In genomic region chr11:1888347-1888753, GRCh38 we compare ENCODE assay signal across 14 cellular contexts. TPM values are rescaled to one million over a fixed set of nuclear protein-coding genes. Genes with fewer than 3 reads are reported as not detected.
DNase-seq lines count a peak whose midpoint lies in the region; ATAC-seq, FAIRE-seq and TF ChIP-seq lines count a peak whose summit lies in the region.
"Had no signal": no experiment of that assay in that cellular context is flagged by ENCODE, and none has a peak within 500 bp of the region (broad histone marks: within the 10 kb centered on the region; RNA-seq: fewer than 3 reads in every experiment).

No MANE protein-coding gene starts in this region.

- H3K9me2 ChIP-seq in MM.1S (replicated peaks; ENCODE audit: insufficient read depth, low read length): no peaks in the 10 kb centered on the region

- no peak for FAIRE-seq in GM12891 (lab: Jason Lieb, UNC)

- H3K4me3 Mint-ChIP-seq in CD4-positive, CD25-positive, alpha-beta regulatory T cell: peak overlapping the region; percentile 50 to 81 (median 74)
- H3K4me3 Mint-ChIP-seq in activated naive CD8-positive, alpha-beta T cell treated with anti-CD3 and anti-CD28 coated beads, Interleukin-2, amount 10 ng/mL, durations not matched to agents 7 days and 5 days: peak overlapping the region; percentile 76
- no peak overlapping the region for H3K4me3 Mint-ChIP-seq in osteocyte (ENCODE audit: unreplicated experiment)

- no peak for TF ChIP-seq POLR2A in GM12891 (IDR thresholded peaks at IDR 0.05; ENCODE audit: low read depth, low read length)

- no peak overlapping the region for H2BK120ac ChIP-seq in neuronal stem cell (ENCODE audit: low read depth, low read length)

- H4K20me1 ChIP-seq in MM.1S (ENCODE audit: insufficient read depth, low read length): no peaks in the 10 kb centered on the region

- TF ChIP-seq CTCF in MM.1S (IDR thresholded peaks at IDR 0.05; ENCODE audit: low read length) (no peak), osteocyte (IDR thresholded peaks at IDR 0.05) (no peak)

- H3K9me3 Mint-ChIP-seq in CD4-positive, CD25-positive, alpha-beta regulatory T cell: no peaks in the 10 kb centered on the region
- peaks cover 3% of the 10 kb centered on the region for H3K9me3 Mint-ChIP-seq in activated naive CD8-positive, alpha-beta T cell treated with anti-CD3 and anti-CD28 coated beads, Interleukin-2, amount 10 ng/mL, durations not matched to agents 7 days and 5 days
- no peaks in the 10 kb centered on the region for H3K9me3 Mint-ChIP-seq in osteocyte (ENCODE audit: unreplicated experiment)

- peak overlapping the region; percentile 84 to 90 (median 90) for H3K27ac Mint-ChIP-seq in CD4-positive, CD25-positive, alpha-beta regulatory T cell
- H3K27ac Mint-ChIP-seq in activated naive CD8-positive, alpha-beta T cell treated with anti-CD3 and anti-CD28 coated beads, Interleukin-2, amount 10 ng/mL, durations not matched to agents 7 days and 5 days: peak overlapping the region; percentile 90
- H3K27ac Mint-ChIP-seq in osteocyte (ENCODE audit: unreplicated experiment): no peak overlapping the region

- no CpG with 5 or more reads among the region's 9 CpGs for WGBS in neuronal stem cell (ENCODE audit: extremely low coverage in 2 of 2, insufficient read length in 2 of 2, insufficient replicate concordance in 1 of 2), 2 donors

- H2BK12ac ChIP-seq in neuronal stem cell (ENCODE audit: low read length): peak overlapping the region; percentile 90

- H3K9ac ChIP-seq in neuronal stem cell (ENCODE audit: low read depth, low read length, poor library complexity) (peak overlapping the region; percentile 72), MM.1S (ENCODE audit: low read length) (no peak overlapping the region)

- no peaks in the 10 kb centered on the region for H3K9me3 ChIP-seq in CD4-positive, CD25-positive, alpha-beta regulatory T cell (ENCODE audit: control insufficient read depth in 2 of 2, low read length in 2 of 2)
- H3K9me3 ChIP-seq in neuronal stem cell (replicated peaks in 1 of 2; ENCODE audit: control insufficient read depth in 2 of 2, insufficient read depth in 1 of 2, low read depth in 1 of 2, low read length in 2 of 2) (no peaks in the 10 kb centered on the region), MM.1S (replicated peaks; ENCODE audit: insufficient read depth, low read length) (no peaks in the 10 kb centered on the region)

- no peaks in the 10 kb centered on the region for H3K27me3 ChIP-seq in CD4-positive, CD25-positive, alpha-beta regulatory T cell (ENCODE audit: control insufficient read depth, insufficient read depth, low read length)
- H3K27me3 ChIP-seq in neuronal stem cell (ENCODE audit: control insufficient read depth in 3 of 3, insufficient read depth in 3 of 3, low read depth in 1 of 3, low read length in 3 of 3): peaks cover 0 to 26% (median 5%) of the 10 kb centered on the region in 3 experiments
- no peaks in the 10 kb centered on the region; the same call in 1 of the 2 replicates for H3K27me3 ChIP-seq in MM.1S (replicated peaks; ENCODE audit: insufficient read depth, low read length)

- peak overlapping the region; percentile 53 for H2AK5ac ChIP-seq in neuronal stem cell (ENCODE audit: low read depth, low read length)

- H3K27ac ChIP-seq in CD4-positive, CD25-positive, alpha-beta regulatory T cell (ENCODE audit: insufficient read depth, low read length, poor library complexity, severe bottlenecking): peak overlapping the region; percentile 68
- H3K27ac ChIP-seq in neuronal stem cell (replicated peaks; ENCODE audit: low read length) (no peak overlapping the region), MM.1S (ENCODE audit: low read length) (no peak overlapping the region)
- H3K27ac ChIP-seq: foreskin keratinocyte had no signal

- ATAC-seq in CD4-positive, CD25-positive, alpha-beta regulatory T cell (ENCODE audit: low read depth in 2 of 2): no peak
- ATAC-seq in activated naive CD8-positive, alpha-beta T cell treated with anti-CD3 and anti-CD28 coated beads, Interleukin-2, amount 10 ng/mL, durations not matched to agents 7 days and 5 days (ENCODE audit: low read depth): no peak
- no peak for ATAC-seq in HG03175 (IDR thresholded peaks at IDR 0.05; ENCODE audit: unreplicated experiment)
- ATAC-seq: foreskin keratinocyte had no signal

- H3K4me1 Mint-ChIP-seq in CD4-positive, CD25-positive, alpha-beta regulatory T cell: peaks cover 0 to 46% (median 15%) of the 10 kb centered on the region in 4 donors
- peaks cover 29% of the 10 kb centered on the region for H3K4me1 Mint-ChIP-seq in activated naive CD8-positive, alpha-beta T cell treated with anti-CD3 and anti-CD28 coated beads, Interleukin-2, amount 10 ng/mL, durations not matched to agents 7 days and 5 days
- H3K4me1 Mint-ChIP-seq in osteocyte (ENCODE audit: unreplicated experiment): peaks cover 2% of the 10 kb centered on the region

- H3K23ac ChIP-seq in neuronal stem cell (ENCODE audit: low read depth, low read length, poor library complexity): peak overlapping the region; percentile 60

- peak overlapping the region; percentile 72 for H4K91ac ChIP-seq in neuronal stem cell (ENCODE audit: low read depth, low read length, poor library complexity)

- H3K4me1 ChIP-seq in CD4-positive, CD25-positive, alpha-beta regulatory T cell (ENCODE audit: control insufficient read depth, insufficient read depth, low read length, poor library complexity, severe bottlenecking): peaks cover 37% of the 10 kb centered on the region
- no peaks in the 10 kb centered on the region for H3K4me1 ChIP-seq in neuronal stem cell (ENCODE audit: control insufficient read depth in 2 of 2, insufficient read depth in 1 of 2, low read depth in 1 of 2, low read length in 2 of 2)
- no peaks in the 10 kb centered on the region for H3K4me1 ChIP-seq in MM.1S (ENCODE audit: low read length)
- H3K4me1 ChIP-seq: foreskin keratinocyte had no signal

- H2BK5ac ChIP-seq in neuronal stem cell (ENCODE audit: low read length): peak overlapping the region; percentile 90

- POLR2A ChIA-PET in activated naive CD8-positive, alpha-beta T cell treated with anti-CD3 and anti-CD28 coated beads, Interleukin-2, amount 10 ng/mL, durations not matched to agents 7 days and 5 days (lab: Charles Lee): interaction anchor here (0.9 to 6.4 kb wide), 4 partner anchors 29 to 61 kb away, joined by 3 to 68 read pairs (median 17); partner anchors contain the start of gene LSP1

- H2AFZ ChIP-seq in neuronal stem cell (ENCODE audit: low read length) (no peak overlapping the region), MM.1S (ENCODE audit: low read length) (no peak overlapping the region)

- peak overlapping the region; percentile 82 for H3K14ac ChIP-seq in neuronal stem cell (ENCODE audit: low read length)

- H3K18ac ChIP-seq in neuronal stem cell (ENCODE audit: low read length): peak overlapping the region; percentile 38

- no peaks in the 10 kb centered on the region for H3K79me2 ChIP-seq in MM.1S (ENCODE audit: low read length)

- no peak overlapping the region for H3K4me3 ChIP-seq in CD4-positive, CD25-positive, alpha-beta regulatory T cell (ENCODE audit: low read depth, low read length)
- H3K4me3 ChIP-seq in neuronal stem cell (ENCODE audit: low read length in 2 of 2): no peak overlapping the region
- no peak overlapping the region for H3K4me3 ChIP-seq in MM.1S (ENCODE audit: low read length)

- no peak for DNase-seq in CD4-positive, CD25-positive, alpha-beta regulatory T cell
- DNase-seq in GM12891 (ENCODE audit: insufficient read length, low spot score) (no peak), neuronal stem cell (ENCODE audit: low spot score) (no peak), MM.1S (no peak), osteocyte (ENCODE audit: extremely low spot score, unreplicated experiment) (no peak)
- no peak for DNase-seq in activated naive CD8-positive, alpha-beta T cell treated with anti-CD3 and anti-CD28 coated beads, Interleukin-2, amount 10 ng/mL, durations not matched to agents 7 days and 5 days
- DNase-seq: Calu3; effector CD8-positive, alpha-beta T cell; foreskin keratinocyte; NCI-H1436; NCI-H524 treated with DMSO at 0.1 percent for 48 hours; substantia nigra had no signal

- H4K8ac ChIP-seq in neuronal stem cell (ENCODE audit: low read depth, low read length): no peak overlapping the region

- peak overlapping the region; percentile 94 for H2BK15ac ChIP-seq in neuronal stem cell (ENCODE audit: low read length)

- H3K36me3 Mint-ChIP-seq in CD4-positive, CD25-positive, alpha-beta regulatory T cell: peaks cover 3% of the 10 kb centered on the region
- H3K36me3 Mint-ChIP-seq in activated naive CD8-positive, alpha-beta T cell treated with anti-CD3 and anti-CD28 coated beads, Interleukin-2, amount 10 ng/mL, durations not matched to agents 7 days and 5 days: peaks cover 28% of the 10 kb centered on the region
- H3K36me3 Mint-ChIP-seq in osteocyte (ENCODE audit: unreplicated experiment): peaks cover 7% of the 10 kb centered on the region

- H3K36me3 ChIP-seq in CD4-positive, CD25-positive, alpha-beta regulatory T cell (ENCODE audit: control insufficient read depth, insufficient read depth, low read length): peaks cover 42% of the 10 kb centered on the region
- no peaks in the 10 kb centered on the region for H3K36me3 ChIP-seq in neuronal stem cell (replicated peaks in 1 of 2; ENCODE audit: control insufficient read depth in 2 of 2, insufficient read depth in 2 of 2, low read length in 2 of 2)
- H3K36me3 ChIP-seq in MM.1S (replicated peaks; ENCODE audit: insufficient read depth, low read length): no peaks in the 10 kb centered on the region; the same call in 1 of the 2 replicates

- H3K4ac ChIP-seq in neuronal stem cell (ENCODE audit: low read length): no peak overlapping the region

- H3K4me2 ChIP-seq in neuronal stem cell (ENCODE audit: insufficient read depth, low read length, poor library complexity, severe bottlenecking) (no peak overlapping the region), MM.1S (ENCODE audit: low read depth, low read length) (no peak overlapping the region)

- H3K27me3 Mint-ChIP-seq in CD4-positive, CD25-positive, alpha-beta regulatory T cell: no peaks in the 10 kb centered on the region
- no peaks in the 10 kb centered on the region for H3K27me3 Mint-ChIP-seq in activated naive CD8-positive, alpha-beta T cell treated with anti-CD3 and anti-CD28 coated beads, Interleukin-2, amount 10 ng/mL, durations not matched to agents 7 days and 5 days
- no peaks in the 10 kb centered on the region for H3K27me3 Mint-ChIP-seq in osteocyte (ENCODE audit: unreplicated experiment)

- no peaks in the 10 kb centered on the region for H3F3A ChIP-seq in MM.1S (ENCODE audit: insufficient read depth, low read length)

- no peaks in the 10 kb centered on the region for H3K79me1 ChIP-seq in neuronal stem cell (ENCODE audit: low read depth, low read length)

RNA-seq across cellular contexts. Expression of gene PRR33, which starts 3.3 kb away (rescaled TPM):
- not detected for total RNA-seq in CD4-positive, CD25-positive, alpha-beta regulatory T cell
- under 1 TPM in 3 of 4 donors, not detected in 1; 0.06 to 0.09 (median 0.08) TPM for polyA plus RNA-seq in CD4-positive, CD25-positive, alpha-beta regulatory T cell
- polyA plus RNA-seq in GM12891 (2012; ENCODE audit: low read depth, missing spikeins): 5.7 TPM
- total RNA-seq in activated naive CD8-positive, alpha-beta T cell treated with anti-CD3 and anti-CD28 coated beads, Interleukin-2, amount 10 ng/mL, durations not matched to agents 7 days and 5 days: not detected
- polyA plus RNA-seq in neuronal stem cell (2013, experiment 1 of 2): not detected
- polyA plus RNA-seq in neuronal stem cell (2013, experiment 2 of 2): not detected
- total RNA-seq in osteocyte: not detected in 2 replicates
- total RNA-seq: Calu3, foreskin keratinocyte, RPMI7951 had no signal
- polyA plus RNA-seq: foreskin keratinocyte had no signal

RNA-seq across cellular contexts. Expression of gene TNNT3, which starts 31.2 kb away (rescaled TPM):
- total RNA-seq in CD4-positive, CD25-positive, alpha-beta regulatory T cell: 19.4 TPM
- 1 to 10 TPM in 1 of 4 donors, not detected in 3; 1.6 TPM for polyA plus RNA-seq in CD4-positive, CD25-positive, alpha-beta regulatory T cell
- polyA plus RNA-seq in GM12891 (2012; ENCODE audit: low read depth, missing spikeins): 1.5 TPM
- total RNA-seq in activated naive CD8-positive, alpha-beta T cell treated with anti-CD3 and anti-CD28 coated beads, Interleukin-2, amount 10 ng/mL, durations not matched to agents 7 days and 5 days: 10 to 100 TPM; 13.7 to 16.7 TPM
- polyA plus RNA-seq in neuronal stem cell (2013, experiment 1 of 2): 0.49 TPM
- 0.32 TPM for polyA plus RNA-seq in neuronal stem cell (2013, experiment 2 of 2)
- total RNA-seq in osteocyte: 2.6 and 4.4 TPM in 2 replicates
- total RNA-seq: Calu3, foreskin keratinocyte, RPMI7951 had no signal
- polyA plus RNA-seq: foreskin keratinocyte had no signal

RNA-seq across cellular contexts. Expression of gene LSP1, which starts 35.5 kb away (rescaled TPM):
- 453 TPM for total RNA-seq in CD4-positive, CD25-positive, alpha-beta regulatory T cell
- 100 to 1,000 TPM; 381 to 514 (median 444) TPM for polyA plus RNA-seq in CD4-positive, CD25-positive, alpha-beta regulatory T cell
- polyA plus RNA-seq in GM12891 (2012; ENCODE audit: low read depth, missing spikeins): 602 TPM
- total RNA-seq in activated naive CD8-positive, alpha-beta T cell treated with anti-CD3 and anti-CD28 coated beads, Interleukin-2, amount 10 ng/mL, durations not matched to agents 7 days and 5 days: 100 to 1,000 TPM; 438 to 453 TPM
- polyA plus RNA-seq in neuronal stem cell (2013, experiment 1 of 2): 0.13 TPM
- polyA plus RNA-seq in neuronal stem cell (2013, experiment 2 of 2): 0.73 TPM
- 26.9 and 29.5 TPM in 2 replicates for total RNA-seq in osteocyte
- total RNA-seq: Calu3 had no signal

RNA-seq across cellular contexts. Expression of gene TNNI2, which starts 49.6 kb away (rescaled TPM):
- total RNA-seq in CD4-positive, CD25-positive, alpha-beta regulatory T cell: not detected
- not detected for polyA plus RNA-seq in CD4-positive, CD25-positive, alpha-beta regulatory T cell
- 0.46 TPM for polyA plus RNA-seq in GM12891 (2012; ENCODE audit: low read depth, missing spikeins)
- under 1 TPM in 1 of 2 experiments, not detected in 1; 0.67 TPM for total RNA-seq in activated naive CD8-positive, alpha-beta T cell treated with anti-CD3 and anti-CD28 coated beads, Interleukin-2, amount 10 ng/mL, durations not matched to agents 7 days and 5 days
- polyA plus RNA-seq in neuronal stem cell (2013, experiment 1 of 2): 0.13 TPM
- not detected for polyA plus RNA-seq in neuronal stem cell (2013, experiment 2 of 2)
- 1.0 and 1.1 TPM in 2 replicates for total RNA-seq in osteocyte

RNA-seq across cellular contexts. Expression of gene SYT8, which starts 53.6 kb away (rescaled TPM):
- not detected for total RNA-seq in CD4-positive, CD25-positive, alpha-beta regulatory T cell
- not detected for polyA plus RNA-seq in CD4-positive, CD25-positive, alpha-beta regulatory T cell
- 0.60 TPM for polyA plus RNA-seq in GM12891 (2012; ENCODE audit: low read depth, missing spikeins)
- not detected for total RNA-seq in activated naive CD8-positive, alpha-beta T cell treated with anti-CD3 and anti-CD28 coated beads, Interleukin-2, amount 10 ng/mL, durations not matched to agents 7 days and 5 days
- polyA plus RNA-seq in neuronal stem cell (2013, experiment 1 of 2): not detected
- not detected for polyA plus RNA-seq in neuronal stem cell (2013, experiment 2 of 2)
- 5.0 and 6.2 TPM in 2 replicates for total RNA-seq in osteocyte
- total RNA-seq: RPMI7951 had no signal

Comparison
In these comparisons a context has a peak if more than half of its experiments do, and no peak if none do; other contexts are left out.
1. RNA of gene LSP1, which starts 35.5 kb away (total RNA-seq): 453 TPM in CD4-positive, CD25-positive, alpha-beta regulatory T cell (single experiment) and 438 to 453 TPM in activated naive CD8-positive, alpha-beta T cell treated with anti-CD3 and anti-CD28 coated beads, Interleukin-2, amount 10 ng/mL, durations not matched to agents 7 days and 5 days; 26.9 to 29.5 TPM in osteocyte; every median in the first group is over 10 times any median in the second.